8 cellular contexts compared by ENCODE assay signal in the genomic region with DNA sequence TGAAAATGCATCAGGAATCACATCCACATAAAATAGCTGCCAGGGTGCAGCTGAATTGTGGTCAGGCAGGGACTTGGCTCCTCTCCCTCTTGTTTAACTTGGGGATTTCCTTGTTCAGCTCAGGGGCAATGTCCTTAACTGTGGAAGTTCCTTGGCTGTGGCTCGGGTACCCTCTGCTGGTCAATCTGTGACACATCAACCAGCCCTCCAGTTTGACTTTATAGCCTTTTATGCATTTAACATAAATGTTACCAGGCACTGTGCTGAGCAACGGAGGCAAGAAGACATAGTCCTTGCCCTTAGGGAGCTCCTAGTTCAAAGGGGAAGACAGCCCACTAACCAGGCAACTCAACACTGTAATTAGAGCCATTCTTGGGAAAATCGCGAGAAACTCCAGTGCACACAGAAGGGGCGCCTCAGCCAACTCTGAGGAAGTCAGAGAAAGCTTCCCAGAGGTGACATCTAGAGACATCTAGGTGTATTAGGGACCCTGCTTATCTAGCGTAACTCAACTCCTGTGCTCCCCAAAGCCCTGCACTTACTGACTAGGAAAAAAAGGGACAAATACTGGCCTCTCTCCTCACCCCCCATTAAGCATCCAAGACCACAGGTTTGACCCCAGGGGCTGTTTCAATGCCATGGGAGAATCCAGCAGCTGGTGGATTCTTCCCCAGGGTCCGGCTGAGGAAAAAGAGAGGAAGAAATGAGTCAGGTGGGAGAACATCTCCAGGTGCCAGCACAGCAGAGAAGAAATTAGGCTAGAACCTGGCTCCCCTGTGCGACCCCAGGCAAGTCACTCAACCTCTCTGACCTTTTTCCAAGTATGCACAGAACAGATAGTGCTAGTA. TPM values are rescaled to one million over a fixed set of nuclear protein-coding genes. Genes with fewer than 3 reads are reported as not detected.
DNase-seq lines count a peak whose midpoint lies in the region; ATAC-seq, FAIRE-seq and TF ChIP-seq lines count a peak whose summit lies in the region.

No MANE protein-coding gene starts in this region.

- H3K9me1 ChIP-seq in K562 (ENCODE audit: control insufficient read depth, insufficient read depth, low read length), result no peaks in the 10 kb centered on the region

- peak; percentile 78 for TF ChIP-seq CTCF in GM12874 (IDR thresholded peaks at IDR 0.05; ENCODE audit: insufficient read depth, low read depth, low read length)
- peak; percentile 83 to 93 (median 90) for TF ChIP-seq CTCF in K562 (IDR thresholded peaks at IDR 0.05 in 2 of 3, conservative IDR thresholded peaks at IDR 0.05 in 1 of 3; ENCODE audit: insufficient read depth in 2 of 3, low read depth in 1 of 3, low read length in 3 of 3)

- H3K9ac ChIP-seq in K562 (ENCODE audit: insufficient read depth in 1 of 2, low read depth in 2 of 2, low read length in 2 of 2) (no peak overlapping the region), iPS-15b (ENCODE audit: low read depth, low read length) (no peak overlapping the region), skeletal muscle satellite cell (ENCODE audit: low read depth, low read length) (no peak overlapping the region)

- no peak for TF ChIP-seq POLR2A in K562 (conservative IDR thresholded peaks at IDR 0.05)

- H3K4me3 ChIP-seq in K562, result no peak overlapping the region
- peak overlapping the region; percentile 72 for H3K4me3 ChIP-seq in iPS-15b (ENCODE audit: low read depth, low read length)
- H3K4me3 ChIP-seq in skeletal muscle satellite cell (ENCODE audit: low read length), result no peak overlapping the region

- peak; percentile 94 for FAIRE-seq in K562 (lab: Jason Lieb, UNC)

- TF ChIP-seq RAD21 in K562 (CRISPR knock-in tag; conservative IDR thresholded peaks at IDR 0.05 in 1 of 2, IDR thresholded peaks at IDR 0.05 in 1 of 2), result peak; percentile 76 to 84

- H3K36me3 ChIP-seq in K562 (ENCODE audit: control insufficient read depth, insufficient read depth, low read length) (no peaks in the 10 kb centered on the region; the same call in 2 of the 3 replicates), iPS-15b (ENCODE audit: control insufficient read depth, insufficient read depth, low read length) (no peaks in the 10 kb centered on the region), skeletal muscle satellite cell (ENCODE audit: insufficient read depth, low read length) (no peaks in the 10 kb centered on the region)

- H3K79me2 ChIP-seq in K562 (ENCODE audit: control insufficient read depth, insufficient read depth, low read length), result no peaks in the 10 kb centered on the region; the same call in 2 of the 3 replicates

- TF ChIP-seq EP300 in K562 (IDR thresholded peaks at IDR 0.05; ENCODE audit: low read length), result no peak

- intact Hi-C loops in K562 (cut with micrococcal nuclease), result loop anchor here (5.0 kb wide), 2 partner anchors 92 to 237 kb away; a partner anchor contains a TSS

- H3K9me3 ChIP-seq in K562 (replicated peaks; ENCODE audit: control insufficient read depth, insufficient read depth, low read depth, low read length) (no peaks in the 10 kb centered on the region), iPS-15b (ENCODE audit: control insufficient read depth, insufficient read depth, low read length) (no peaks in the 10 kb centered on the region), skeletal muscle satellite cell (replicated peaks; ENCODE audit: low read length) (no peaks in the 10 kb centered on the region)

- 0 out of 2 replicates have a peak overlapping the region, but pooled peaks have one; percentile 85 for H3K4me2 ChIP-seq in K562 (ENCODE audit: insufficient read depth, low read length)
- peak overlapping the region; percentile 14 for H3K4me2 ChIP-seq in skeletal muscle satellite cell (ENCODE audit: low read length)

- peak overlapping the region; percentile 41; the same call in 1 of the 2 replicates for H2AFZ ChIP-seq in K562 (ENCODE audit: low read depth, low read length)

- 18% methylated on average over 8 of the region's 8 CpGs for WGBS in K562 (ENCODE audit: insufficient coverage, low coverage, missing lambda C conversion rate)

- ATAC-seq in K562 (no peak), GM18868 (IDR thresholded peaks at IDR 0.05; ENCODE audit: unreplicated experiment) (no peak), HG03439 (IDR thresholded peaks at IDR 0.05; ENCODE audit: unreplicated experiment) (no peak)

- no TSS peak for BruUV-seq in K562 (replicated peaks; lab: Mats Ljungman, UMichigan)

- peak; percentile 78 for DNase-seq in NCI-H2029 (lab: John Stamatoyannopoulos, UW)
- DNase-seq in T-helper 22 cell (ENCODE audit: low read depth), result peak; percentile 54
- peak; percentile 51 to 82 (median 58) for DNase-seq in K562 (ENCODE audit: extremely low read depth in 1 of 4, low spot score in 3 of 4)

- H3K4me1 ChIP-seq in K562 (replicated peaks in 1 of 2; ENCODE audit: control insufficient read depth in 2 of 2, insufficient read depth in 2 of 2, low read length in 2 of 2) (peaks cover 15 to 22% of the 10 kb centered on the region in 2 experiments; a peak in 4 of 5 replicates), iPS-15b (ENCODE audit: control insufficient read depth, insufficient read depth, low read length) (peaks cover 17% of the 10 kb centered on the region), skeletal muscle satellite cell (ENCODE audit: control insufficient read depth, insufficient read depth, low read length) (peaks cover 34% of the 10 kb centered on the region)

- no peak overlapping the region for H3K27ac ChIP-seq in K562 (ENCODE audit: extremely low read depth, low read depth, low read length)

- H3K27me3 ChIP-seq in K562 (ENCODE audit: control insufficient read depth in 2 of 2, insufficient read depth in 2 of 2, low read length in 2 of 2) (peaks cover 10 to 17% of the 10 kb centered on the region in 2 experiments; a peak in 4 of 5 replicates), iPS-15b (ENCODE audit: control insufficient read depth, insufficient read depth, low read length) (peaks cover 8% of the 10 kb centered on the region), skeletal muscle satellite cell (ENCODE audit: control insufficient read depth, insufficient read depth, low read length) (peaks cover 5% of the 10 kb centered on the region)

- H4K20me1 ChIP-seq in K562 (replicated peaks; ENCODE audit: control insufficient read depth, insufficient read depth, low read length), result no peaks in the 10 kb centered on the region; the same call in 1 of the 2 replicates

- CTCF ChIA-PET in K562 (lab: Yijun Ruan, JAX; ENCODE audit: low intra/inter-chr PET ratio), result interaction anchor here (0.7 to 1.6 kb wide), 4 partner anchors 188 to 1029 kb away, joined by 3 to 10 read pairs (median 3); a partner anchor contains a TSS

- in situ Hi-C loops in K562 (cut with MboI), result loop anchor here (10.0 kb wide), 1 partner anchor 604 kb away; no protein-coding TSS in a partner anchor

- POLR2A ChIA-PET in K562 (lab: Yijun Ruan, JAX), result interaction anchor here (0.5 to 1.3 kb wide), 8 partner anchors 9 to 1567 kb away, joined by 3 to 4 read pairs (median 3); no protein-coding TSS in a partner anchor

RNA-seq across cellular contexts. Expression of a gene that starts 17.3 kb away (rescaled TPM):
- total RNA-seq in K562 (2011; cell fraction: chromatin; rRNA removed; ENCODE audit: low replicate concordance), result 80.4 and 136 TPM in 2 replicates
- 75.0 and 81.5 TPM in 2 replicates for total RNA-seq in K562 (2011; cell fraction: nucleolus; rRNA removed)
- 92.4 and 163 TPM in 2 replicates for total RNA-seq in K562 (2011; cell fraction: nucleoplasm; rRNA removed)
- total RNA-seq in K562 (2014; rRNA removed) (13.1 and 14.8 TPM in 2 replicates), K562 (2014; rRNA removed; fragmentation: Illumina TruSeq; extraction: Trizol) (14.6 and 18.3 TPM in 2 replicates), K562 (2015; rRNA removed; fragmentation: Illumina TruSeq; extraction: Trizol) (12.1 and 12.9 TPM in 2 replicates), K562 (2021) (33.7 and 35.2 TPM in 2 replicates)
- polyA plus RNA-seq in K562 (2011; rRNA removed) (12.2 and 13.7 TPM in 2 replicates), K562 (2014; fragmentation: Illumina TruSeq; extraction: Trizol) (23.0 and 26.3 TPM in 2 replicates), K562 (2014; fragmentation: Nextera tagmentation; extraction: Ambion mirVana) (1 to 10 TPM; 3.0 to 3.4 TPM), K562 (2014; rRNA removed) (11.3 and 15.3 TPM in 2 replicates)
- 20.2 and 20.3 TPM in 2 replicates for polyA plus RNA-seq in K562 (2011; cell fraction: cytosol; rRNA removed)
- 32.2 and 38.1 TPM in 2 replicates for polyA plus RNA-seq in K562 (2011; cell fraction: nucleus; rRNA removed)
- 10.6 and 18.8 TPM in 2 replicates for polyA plus RNA-seq in K562 (2012)
- polyA minus RNA-seq in K562 (2011; rRNA and poly(A)+ RNA removed), result 29.6 and 31.7 TPM in 2 replicates
- polyA minus RNA-seq in K562 (2011; cell fraction: cytosol; rRNA and poly(A)+ RNA removed), result 28.4 and 40.3 TPM in 2 replicates
- 12.3 and 15.8 TPM in 2 replicates for polyA minus RNA-seq in K562 (2011; cell fraction: nucleus; rRNA and poly(A)+ RNA removed)
- 21.8 and 32.8 TPM in 2 replicates for total RNA-seq in skeletal muscle satellite cell (2012; rRNA removed)

RNA-seq across cellular contexts. Expression of a gene that starts 26.5 kb away (rescaled TPM):
- total RNA-seq in K562 (2011; cell fraction: chromatin; rRNA removed; ENCODE audit: low replicate concordance), result 0.28 TPM in 1 of 2 replicates, not detected in the other
- 0.13 TPM in 1 of 2 replicates, not detected in the other for total RNA-seq in K562 (2011; cell fraction: nucleolus; rRNA removed)
- 0.22 and 0.53 TPM in 2 replicates for total RNA-seq in K562 (2011; cell fraction: nucleoplasm; rRNA removed)
- total RNA-seq in K562 (2014; rRNA removed) (not detected in 2 replicates), K562 (2014; rRNA removed; fragmentation: Illumina TruSeq; extraction: Trizol) (not detected in 2 replicates), K562 (2015; rRNA removed; fragmentation: Illumina TruSeq; extraction: Trizol) (0.07 TPM in 1 of 2 replicates, not detected in the other), K562 (2021) (not detected in 2 replicates)
- polyA plus RNA-seq in K562 (2011; rRNA removed) (0.03 and 0.08 TPM in 2 replicates), K562 (2014; fragmentation: Illumina TruSeq; extraction: Trizol) (0.04 TPM in 1 of 2 replicates, not detected in the other), K562 (2014; fragmentation: Nextera tagmentation; extraction: Ambion mirVana) (under 1 TPM; 0.04 to 0.06 TPM), K562 (2014; rRNA removed) (not detected in 2 replicates)
- 0.03 TPM in 1 of 2 replicates, not detected in the other for polyA plus RNA-seq in K562 (2011; cell fraction: cytosol; rRNA removed)
- polyA plus RNA-seq in K562 (2011; cell fraction: nucleus; rRNA removed), result 0.06 and 0.09 TPM in 2 replicates
- 0.04 and 0.07 TPM in 2 replicates for polyA plus RNA-seq in K562 (2012)
- not detected in 2 replicates for polyA minus RNA-seq in K562 (2011; rRNA and poly(A)+ RNA removed)
- not detected in 2 replicates for polyA minus RNA-seq in K562 (2011; cell fraction: cytosol; rRNA and poly(A)+ RNA removed)
- polyA minus RNA-seq in K562 (2011; cell fraction: nucleus; rRNA and poly(A)+ RNA removed), result 0.22 and 0.27 TPM in 2 replicates
- not detected in 2 replicates for total RNA-seq in skeletal muscle satellite cell (2012; rRNA removed)
